Comparison of ENCODE assay signal across 35 cellular contexts in the genomic region with DNA sequence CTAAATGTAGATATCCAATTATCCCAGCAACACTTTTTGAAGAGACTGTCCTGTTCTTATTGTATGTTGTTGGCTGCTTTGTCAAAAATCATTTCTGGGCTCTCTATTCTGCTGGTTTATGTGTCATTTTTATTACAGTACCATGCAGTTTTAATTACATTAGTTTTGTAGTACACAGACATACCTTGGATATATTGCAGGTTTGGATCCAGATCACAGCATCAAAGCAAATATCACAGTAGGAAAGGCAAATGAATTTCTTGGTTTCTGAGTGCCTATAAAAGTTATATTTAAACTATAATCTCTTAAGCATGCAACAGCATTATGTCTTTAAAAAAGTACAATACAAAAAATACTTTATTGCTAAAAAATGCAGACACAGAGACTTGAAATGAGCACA.
A peak's percentile ranks its signal among the peaks of the same experiment; 100 is the strongest.
DNase-seq lines count a peak whose midpoint lies in the region; ATAC-seq, FAIRE-seq and TF ChIP-seq lines count a peak whose summit lies in the region.
"Had no signal": no experiment of that assay in that cellular context is flagged by ENCODE, and none has a peak within 500 bp of the region (broad histone marks: within the 10 kb centered on the region; RNA-seq: fewer than 3 reads in every experiment).

No MANE protein-coding gene starts in this region.

- H3K9me3 ChIP-seq in SK-N-SH (no peaks in the 10 kb centered on the region), K562 (replicated peaks; ENCODE audit: control insufficient read depth, insufficient read depth, low read depth, low read length) (no peaks in the 10 kb centered on the region), prostate gland (no peaks in the 10 kb centered on the region)
- no peaks in the 10 kb centered on the region for H3K9me3 ChIP-seq in CD8-positive, alpha-beta T cell (ENCODE audit: low read length)
- H3K9me3 ChIP-seq: A549, BE2C, BLaER1 had no signal

- FAIRE-seq in D721Med (lab: Jason Lieb, UNC) (peak; percentile 41), K562 (lab: Jason Lieb, UNC) (no peak)
- FAIRE-seq: A204.1, A549 had no signal

- no peaks in the 10 kb centered on the region for H3K36me3 ChIP-seq in SK-N-SH (replicated peaks in 1 of 2; ENCODE audit: control insufficient read depth in 1 of 2, insufficient read depth in 2 of 2, low read length in 1 of 2)
- no peaks in the 10 kb centered on the region for H3K36me3 ChIP-seq in K562 (ENCODE audit: control insufficient read depth, insufficient read depth, low read length)
- no peaks in the 10 kb centered on the region for H3K36me3 ChIP-seq in CD8-positive, alpha-beta T cell (ENCODE audit: insufficient read depth, low read length)
- no peaks in the 10 kb centered on the region for H3K36me3 ChIP-seq in prostate gland
- H3K36me3 ChIP-seq: BE2C; BLaER1; BLaER1 treated with 17β-estradiol and CSF1 and Interleukin-3, amounts not matched to agents 10 nM and 100 nM had no signal

- H3K27me3 ChIP-seq in SK-N-SH (ENCODE audit: insufficient read depth) (no peaks in the 10 kb centered on the region), K562 (ENCODE audit: control insufficient read depth in 2 of 2, insufficient read depth in 2 of 2, low read length in 2 of 2) (no peaks in the 10 kb centered on the region), prostate gland (replicated peaks; ENCODE audit: insufficient read depth) (no peaks in the 10 kb centered on the region)
- no peaks in the 10 kb centered on the region for H3K27me3 ChIP-seq in CD8-positive, alpha-beta T cell (ENCODE audit: insufficient read depth, low read length)
- H3K27me3 ChIP-seq: BE2C; BLaER1; BLaER1 treated with 17β-estradiol and CSF1 and Interleukin-3, amounts not matched to agents 10 nM and 100 nM had no signal

- H3K4me1 ChIP-seq in SK-N-SH (ENCODE audit: control insufficient read depth in 1 of 2, insufficient read depth in 2 of 2, low read depth in 1 of 2, low read length in 1 of 2), result no peaks in the 10 kb centered on the region; a peak in 1 of 4 replicates
- H3K4me1 ChIP-seq in K562 (replicated peaks in 1 of 2; ENCODE audit: control insufficient read depth in 2 of 2, insufficient read depth in 2 of 2, low read length in 2 of 2), result no peaks in the 10 kb centered on the region
- no peaks in the 10 kb centered on the region for H3K4me1 ChIP-seq in CD8-positive, alpha-beta T cell (ENCODE audit: insufficient read depth, low read length)
- no peaks in the 10 kb centered on the region for H3K4me1 ChIP-seq in prostate gland (replicated peaks)
- H3K4me1 ChIP-seq: A549; BLaER1; BLaER1 treated with 17β-estradiol and CSF1 and Interleukin-3, amounts not matched to agents 10 nM and 100 nM; Caco-2 had no signal

- H3K4me3 Mint-ChIP-seq in CD8-positive, alpha-beta T cell, result no peak overlapping the region
- H3K4me3 Mint-ChIP-seq: B cell; CD14-positive monocyte; CD4-positive, alpha-beta memory T cell; CD4-positive, alpha-beta T cell; CD4-positive, CD25-positive, alpha-beta regulatory T cell; CD8-positive, alpha-beta memory T cell had no signal

- no peak for TF ChIP-seq CTCF in SK-N-SH (IDR thresholded peaks at IDR 0.05)
- no peak for TF ChIP-seq CTCF in D721Med (IDR thresholded peaks at IDR 0.05; ENCODE audit: insufficient read depth, missing control alignments)
- TF ChIP-seq CTCF in LNCaP clone FGC (IDR thresholded peaks at IDR 0.05; ENCODE audit: control insufficient read depth, extremely low read depth, insufficient read depth), result no peak
- TF ChIP-seq CTCF in K562 (IDR thresholded peaks at IDR 0.05 in 2 of 3, conservative IDR thresholded peaks at IDR 0.05 in 1 of 3; ENCODE audit: insufficient read depth in 2 of 3, low read depth in 1 of 3, low read length in 3 of 3), result no peak
- TF ChIP-seq CTCF in CD8-positive, alpha-beta T cell (IDR thresholded peaks at IDR 0.05), result no peak
- no peak for TF ChIP-seq CTCF in prostate gland (IDR thresholded peaks at IDR 0.05)

- TF ChIP-seq RAD21 in SK-N-SH (IDR thresholded peaks at IDR 0.05; ENCODE audit: low read length) (no peak), K562 (CRISPR knock-in tag; conservative IDR thresholded peaks at IDR 0.05 in 1 of 2, IDR thresholded peaks at IDR 0.05 in 1 of 2) (no peak)

- no peaks in the 10 kb centered on the region for H3K36me3 Mint-ChIP-seq in CD8-positive, alpha-beta T cell
- H3K36me3 Mint-ChIP-seq: CD14-positive monocyte; CD4-positive, alpha-beta memory T cell; CD4-positive, CD25-positive, alpha-beta regulatory T cell; CD8-positive, alpha-beta memory T cell had no signal

- no peaks in the 10 kb centered on the region for H3K79me2 ChIP-seq in SK-N-SH (ENCODE audit: insufficient read depth)
- H3K79me2 ChIP-seq in K562 (ENCODE audit: control insufficient read depth, insufficient read depth, low read length), result no peaks in the 10 kb centered on the region

- CTCF ChIA-PET in SK-N-SH (lab: Yijun Ruan, JAX) (no interaction called here), K562 (lab: Yijun Ruan, JAX; ENCODE audit: low intra/inter-chr PET ratio) (no interaction called here)
- CTCF ChIA-PET in CD8-positive, alpha-beta T cell (lab: Charles Lee), result no interaction called here

- H3F3A ChIP-seq in SK-N-SH (replicated peaks; ENCODE audit: insufficient read depth), result no peaks in the 10 kb centered on the region

- in situ Hi-C loops in K562 (cut with MboI), result no loop called here

- H3K27ac Mint-ChIP-seq in CD8-positive, alpha-beta T cell, result no peak overlapping the region
- H3K27ac Mint-ChIP-seq: B cell; CD14-positive monocyte; CD4-positive, alpha-beta memory T cell; CD4-positive, alpha-beta T cell; CD4-positive, CD25-positive, alpha-beta regulatory T cell; CD8-positive, alpha-beta memory T cell had no signal

- no peak for TF ChIP-seq EP300 in SK-N-SH (IDR thresholded peaks at IDR 0.05; ENCODE audit: borderline replicate concordance in 1 of 2, low read depth in 1 of 2, low read length in 1 of 2)
- no peak for TF ChIP-seq EP300 in K562 (IDR thresholded peaks at IDR 0.05; ENCODE audit: low read length)

- no TSS peak for BruUV-seq in K562 (replicated peaks; lab: Mats Ljungman, UMichigan)

- H3K9ac ChIP-seq in SK-N-SH, result no peak overlapping the region
- H3K9ac ChIP-seq in K562 (ENCODE audit: insufficient read depth in 1 of 2, low read depth in 2 of 2, low read length in 2 of 2), result no peak overlapping the region
- H3K9ac ChIP-seq: BLaER1; BLaER1 treated with 17β-estradiol and CSF1 and Interleukin-3, amounts not matched to agents 10 nM and 100 nM had no signal

- H3K27ac ChIP-seq in SK-N-SH (ENCODE audit: low read depth in 2 of 2, low read length in 1 of 2), result no peak overlapping the region
- no peak overlapping the region for H3K27ac ChIP-seq in K562 (ENCODE audit: extremely low read depth, low read depth, low read length)
- no peak overlapping the region for H3K27ac ChIP-seq in CD8-positive, alpha-beta T cell (ENCODE audit: low read depth, low read length)
- no peak overlapping the region for H3K27ac ChIP-seq in prostate gland
- H3K27ac ChIP-seq: 22Rv1; A549; BLaER1; BLaER1 treated with 17β-estradiol and CSF1 and Interleukin-3, amounts not matched to agents 10 nM and 100 nM; C4-2B had no signal

- H2AFZ ChIP-seq in SK-N-SH (ENCODE audit: low read depth), result 0 out of 2 replicates have a peak overlapping the region, but pooled peaks have one; percentile 11
- no peak overlapping the region for H2AFZ ChIP-seq in K562 (ENCODE audit: low read depth, low read length)

- H3K4me2 ChIP-seq in SK-N-SH (no peak overlapping the region), K562 (ENCODE audit: insufficient read depth, low read length) (no peak overlapping the region)
- H3K4me2 ChIP-seq: A549; BLaER1; BLaER1 treated with 17β-estradiol and CSF1 and Interleukin-3, amounts not matched to agents 10 nM and 100 nM had no signal

- H3K4me3 ChIP-seq in SK-N-SH (ENCODE audit: low read depth in 2 of 2, low read length in 1 of 2), result no peak overlapping the region
- H3K4me3 ChIP-seq in LNCaP clone FGC (ENCODE audit: low read depth, low read length), result no peak overlapping the region
- no peak overlapping the region for H3K4me3 ChIP-seq in K562
- no peak overlapping the region for H3K4me3 ChIP-seq in CD8-positive, alpha-beta T cell (ENCODE audit: low read depth, low read length)
- H3K4me3 ChIP-seq in prostate gland, result no peak overlapping the region
- H3K4me3 ChIP-seq: A549; BLaER1; BLaER1 treated with 17β-estradiol and CSF1 and Interleukin-3, amounts not matched to agents 10 nM and 100 nM had no signal

- DNase-seq in SK-N-SH (no peak), D721Med (ENCODE audit: insufficient read length, low spot score) (no peak), LNCaP clone FGC (ENCODE audit: low read depth) (peak; percentile 65), K562 (ENCODE audit: extremely low read depth in 1 of 4, low spot score in 3 of 4) (no peak), prostate gland (ENCODE audit: low spot score) (no peak), NCI-H2171 (lab: John Stamatoyannopoulos, UW) (no peak)
- no peak for DNase-seq in CD8-positive, alpha-beta T cell
- DNase-seq: 8988T; ACHN; AML-193; BE2C; C1 segment of cervical spinal cord; Caco-2; Calu3; CD4-positive, alpha-beta memory T cell; CD4-positive, alpha-beta T cell; CD4-positive, CD25-positive, alpha-beta regulatory T cell; CD8-positive, alpha-beta memory T cell; COR-L47; DMS 273 treated with DMSO at 0.1 percent for 48 hours; DMS153; DMS53; DMS79; DMS79 treated with DMSO at 0.1 percent for 48 hours; DND-41; EL had no signal

- no peaks in the 10 kb centered on the region for H3K9me1 ChIP-seq in K562 (ENCODE audit: control insufficient read depth, insufficient read depth, low read length)

- H3K9me2 ChIP-seq in SK-N-SH, result no peaks in the 10 kb centered on the region

- intact Hi-C loops in K562 (cut with micrococcal nuclease), result no loop called here
- intact Hi-C loops in CD8-positive, alpha-beta T cell (cut with DNase I, micrococcal nuclease), result no loop called here
- intact Hi-C loops in prostate gland (cut with DNase I), result no loop called here

- no peaks in the 10 kb centered on the region for H3K4me1 Mint-ChIP-seq in CD8-positive, alpha-beta T cell (ENCODE audit: low read depth)
- H3K4me1 Mint-ChIP-seq: B cell; CD14-positive monocyte; CD4-positive, alpha-beta memory T cell; CD4-positive, CD25-positive, alpha-beta regulatory T cell; CD8-positive, alpha-beta memory T cell had no signal

- POLR2A ChIA-PET in SK-N-SH (lab: Yijun Ruan, JAX), result no interaction called here
- POLR2A ChIA-PET in K562 (lab: Yijun Ruan, JAX), result no interaction called here
- POLR2A ChIA-PET in CD8-positive, alpha-beta T cell (lab: Charles Lee), result no interaction called here

- H4K20me1 ChIP-seq in SK-N-SH (ENCODE audit: insufficient read depth) (no peaks in the 10 kb centered on the region), K562 (replicated peaks; ENCODE audit: control insufficient read depth, insufficient read depth, low read length) (no peaks in the 10 kb centered on the region)
- H4K20me1 ChIP-seq: BLaER1; BLaER1 treated with 17β-estradiol and CSF1 and Interleukin-3, amounts not matched to agents 10 nM and 100 nM had no signal

- no peak for TF ChIP-seq POLR2A in K562 (conservative IDR thresholded peaks at IDR 0.05)
- TF ChIP-seq POLR2A in prostate gland (IDR thresholded peaks at IDR 0.05), result no peak

- peaks cover 7% of the 10 kb centered on the region for H3K9me3 Mint-ChIP-seq in CD8-positive, alpha-beta T cell
- H3K9me3 Mint-ChIP-seq: CD4-positive, alpha-beta T cell had no signal

- no peaks in the 10 kb centered on the region for H3K27me3 Mint-ChIP-seq in CD8-positive, alpha-beta T cell (ENCODE audit: low read depth)
- H3K27me3 Mint-ChIP-seq: B cell; CD4-positive, alpha-beta memory T cell; CD4-positive, alpha-beta T cell; CD4-positive, CD25-positive, alpha-beta regulatory T cell; CD8-positive, alpha-beta memory T cell had no signal

- ATAC-seq in SK-N-SH treated with all-trans-retinoic acid at 6 μM for 48 hours (no peak), K562 (no peak)
- no peak for ATAC-seq in CD8-positive, alpha-beta T cell
- ATAC-seq: A549 had no signal
